ENCODE assay signal across 8 cellular contexts in genomic region chr6:147508871-147509608, GRCh38.
A peak's percentile ranks its signal among the peaks of the same experiment; 100 is the strongest.
DNase-seq lines count a peak whose midpoint lies in the region; ATAC-seq and TF ChIP-seq lines count a peak whose summit lies in the region.

No MANE protein-coding gene starts in this region.

- TF ChIP-seq CTCF in LNCAP (IDR thresholded peaks at IDR 0.05), result 0 out of 2 replicates have a peak, but pooled peaks have one; percentile 14

- no peaks in the 10 kb centered on the region for H3K36me3 ChIP-seq in effector memory CD4-positive, alpha-beta T cell (ENCODE audit: control insufficient read depth, insufficient read depth, low read length)
- no peaks in the 10 kb centered on the region for H3K36me3 ChIP-seq in muscle layer of duodenum (ENCODE audit: control insufficient read depth in 1 of 2, insufficient read depth in 2 of 2, low read length in 2 of 2)

- H3K9me3 ChIP-seq in effector memory CD4-positive, alpha-beta T cell (ENCODE audit: control insufficient read depth, low read length), result no peaks in the 10 kb centered on the region
- H3K9me3 ChIP-seq in muscle layer of duodenum (ENCODE audit: control insufficient read depth in 1 of 2, low read length in 2 of 2), result no peaks in the 10 kb centered on the region

- no peak overlapping the region for H3K27ac ChIP-seq in effector memory CD4-positive, alpha-beta T cell (ENCODE audit: insufficient read depth, low read length, poor library complexity, severe bottlenecking)
- no peak overlapping the region for H3K27ac ChIP-seq in muscle layer of duodenum (ENCODE audit: low read length)

- DNase-seq in NCI-H82 (lab: John Stamatoyannopoulos, UW), result peak; percentile 27
- DNase-seq in NCI-H82 treated with DMSO at 0.1 percent for 48 hours (lab: John Stamatoyannopoulos, UW; ENCODE audit: unreplicated experiment), result no peak
- DNase-seq in effector memory CD4-positive, alpha-beta T cell, result no peak
- no peak for DNase-seq in cortex of kidney (lab: John Stamatoyannopoulos, UW)

- H3K4me1 ChIP-seq in effector memory CD4-positive, alpha-beta T cell (ENCODE audit: control insufficient read depth, insufficient read depth, low read length, poor library complexity, severe bottlenecking), result peaks cover 16% of the 10 kb centered on the region
- peaks cover 0 to 25% of the 10 kb centered on the region in 2 donors for H3K4me1 ChIP-seq in muscle layer of duodenum (ENCODE audit: control insufficient read depth in 1 of 2, insufficient read depth in 2 of 2, low read length in 2 of 2)

- H3K4me3 ChIP-seq in effector memory CD4-positive, alpha-beta T cell (ENCODE audit: insufficient read depth, low read depth, low read length, poor library complexity, severe bottlenecking), result peak overlapping the region; percentile 12
- H3K4me3 ChIP-seq in muscle layer of duodenum (ENCODE audit: low read depth in 1 of 2, low read length in 2 of 2), result peak overlapping the region; percentile 75 to 81

- ATAC-seq in GM21367 (IDR thresholded peaks at IDR 0.05; ENCODE audit: unreplicated experiment) (no peak), GM21717 (IDR thresholded peaks at IDR 0.05; ENCODE audit: unreplicated experiment) (no peak)

- H3K27me3 ChIP-seq in effector memory CD4-positive, alpha-beta T cell (replicated peaks; ENCODE audit: control insufficient read depth, insufficient read depth, low read length, poor library complexity, severe bottlenecking), result peaks cover 27% of the 10 kb centered on the region
- H3K27me3 ChIP-seq in muscle layer of duodenum (ENCODE audit: low read depth, low read length), result peaks cover 3% of the 10 kb centered on the region
